ENCODE assay signal across 8 cellular contexts in the genomic region with DNA sequence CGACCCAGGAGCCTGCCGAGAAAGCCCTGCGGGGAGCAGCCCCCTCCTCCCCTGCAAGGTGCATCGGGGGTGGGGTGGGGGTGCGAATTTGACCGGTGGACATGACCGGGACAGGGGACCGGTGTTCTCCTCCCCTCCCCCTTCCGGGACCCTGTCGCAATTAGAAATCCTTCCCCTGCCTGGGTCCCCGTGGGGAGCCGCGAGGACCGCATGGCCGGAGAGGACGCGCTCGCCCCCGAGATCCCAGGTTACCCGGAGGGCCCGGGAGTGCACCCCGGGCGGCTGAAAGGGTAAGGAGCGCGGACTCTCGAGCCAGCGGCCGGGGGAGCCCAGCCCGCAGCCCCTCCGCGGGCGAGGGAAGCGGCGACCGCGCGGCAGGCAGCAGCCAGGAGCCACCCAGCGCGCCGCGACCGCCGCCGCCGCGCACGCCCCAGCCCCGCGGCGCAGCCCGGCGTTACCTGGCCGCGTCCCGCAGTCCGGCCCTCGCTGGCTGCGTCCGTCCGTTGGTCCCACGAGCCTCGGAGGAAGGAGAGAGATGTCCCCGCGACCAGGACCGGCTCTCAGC. TPM values are rescaled to one million over a fixed set of nuclear protein-coding genes. Genes with fewer than 3 reads are reported as not detected.
DNase-seq lines count a peak whose midpoint lies in the region; ATAC-seq and TF ChIP-seq lines count a peak whose summit lies in the region.

No MANE protein-coding gene starts in this region.

- intact Hi-C loops in ovary (cut with DNase I) = no loop called here

- H3K9me3 ChIP-seq in esophagus (ENCODE audit: control insufficient read depth in 2 of 2, insufficient read depth in 1 of 2, low read depth in 1 of 2, low read length in 1 of 2) (no peaks in the 10 kb centered on the region), ovary (no peaks in the 10 kb centered on the region)

- 2 to 3% methylated on average over 52 to 65 of the region's 65 CpGs for WGBS in esophagus, 2 donors
- WGBS in ovary, 3 donors = 1 to 2% (median 1%) methylated on average over 24 to 65 of the region's 65 CpGs

- ATAC-seq in GM18508 (IDR thresholded peaks at IDR 0.05; ENCODE audit: insufficient read depth, unreplicated experiment) (peak; percentile 8), HG03103 (IDR thresholded peaks at IDR 0.05; ENCODE audit: low read depth, unreplicated experiment) (peak; percentile 11), HG02623 (IDR thresholded peaks at IDR 0.05; ENCODE audit: unreplicated experiment) (no peak), GM19328 (IDR thresholded peaks at IDR 0.05; ENCODE audit: unreplicated experiment) (no peak), GM19455 (IDR thresholded peaks at IDR 0.05; ENCODE audit: unreplicated experiment) (no peak)

- TF ChIP-seq POLR2A in ovary (IDR thresholded peaks at IDR 0.05) = no peak

- peak overlapping the region; percentile 46 to 52 for H3K4me3 ChIP-seq in esophagus (ENCODE audit: low read depth in 1 of 2, low read length in 2 of 2)
- H3K4me3 ChIP-seq in ovary = peak overlapping the region; percentile 32

- H3K27me3 ChIP-seq in esophagus (ENCODE audit: control insufficient read depth in 1 of 2, insufficient read depth in 2 of 2, low read length in 2 of 2) = peaks cover 0 to 13% of the 10 kb centered on the region in 2 donors
- H3K27me3 ChIP-seq in ovary = no peaks in the 10 kb centered on the region

- H3K27ac ChIP-seq in esophagus (ENCODE audit: low read depth in 2 of 2, low read length in 1 of 2) (no peak overlapping the region), ovary (no peak overlapping the region)

- no peak for TF ChIP-seq CTCF in ovary (IDR thresholded peaks at IDR 0.05)

- no peak for TF ChIP-seq EP300 in ovary (IDR thresholded peaks at IDR 0.05)

- H3K36me3 ChIP-seq in esophagus (ENCODE audit: control insufficient read depth in 2 of 2, insufficient read depth in 2 of 2, low read length in 1 of 2) (no peaks in the 10 kb centered on the region), ovary (no peaks in the 10 kb centered on the region)

- peaks cover 5 to 8% of the 10 kb centered on the region in 2 donors for H3K4me1 ChIP-seq in esophagus (ENCODE audit: control insufficient read depth in 2 of 2, insufficient read depth in 2 of 2, low read length in 1 of 2)
- no peaks in the 10 kb centered on the region for H3K4me1 ChIP-seq in ovary (ENCODE audit: insufficient read depth)

- DNase-seq in ovary = peak in 3 of 5 donors; percentile 21 to 38 (median 32)
- no peak for DNase-seq in NCI-H226

RNA-seq across cellular contexts. Expression of a gene that starts 0.5 kb away (rescaled TPM):
- polyA plus RNA-seq in esophagus = under 1 TPM; 0.47 to 0.59 TPM
- total RNA-seq in ovary = 10 to 100 TPM in 3 of 7 donors, 1 to 10 TPM in 4; 2.4 to 42.7 (median 9.8) TPM
- polyA plus RNA-seq in ovary = 1 to 10 TPM; 2.0 to 3.8 TPM

Comparison
In these comparisons a context has a peak if more than half of its experiments do, and no peak if none do; other contexts are left out.
1. ATAC-seq: peak in GM18508 (single experiment) and HG03103 (single experiment); none in HG02623 (single experiment), GM19328 (single experiment) and GM19455 (single experiment).